21 cellular contexts compared by ENCODE assay signal in genomic region chr13:46543307-46543706, GRCh38. TPM values are rescaled to one million over a fixed set of nuclear protein-coding genes. Genes with fewer than 3 reads are reported as not detected.
DNase-seq lines count a peak whose midpoint lies in the region; ATAC-seq, FAIRE-seq and TF ChIP-seq lines count a peak whose summit lies in the region.
"Had no signal": no experiment of that assay in that cellular context is flagged by ENCODE, and none has a peak within 500 bp of the region (broad histone marks: within the 10 kb centered on the region; RNA-seq: fewer than 3 reads in every experiment).

No MANE protein-coding gene starts in this region.

- H3K27me3 Mint-ChIP-seq in stimulated activated naive CD8-positive, alpha-beta T cell treated with anti-CD3 and anti-CD28 coated beads, Interleukin-15, amount 100 ng/mL, for 72 hours: peaks cover 3% of the 10 kb centered on the region
- H3K27me3 Mint-ChIP-seq in WTC11 (ENCODE audit: low read depth): no peaks in the 10 kb centered on the region

- intact Hi-C loops in GM12878 (cut with micrococcal nuclease; ENCODE audit: unreplicated experiment): no loop called here

- no peak overlapping the region for H3K4me2 ChIP-seq in GM12878 (ENCODE audit: control insufficient read depth, insufficient read depth)
- H3K4me2 ChIP-seq: A549, BLaER1 had no signal

- H3K4me3 Mint-ChIP-seq in stimulated activated naive CD8-positive, alpha-beta T cell treated with anti-CD3 and anti-CD28 coated beads, Interleukin-15, amount 100 ng/mL, for 72 hours: no peak overlapping the region
- H3K4me3 Mint-ChIP-seq in WTC11: no peak overlapping the region
- H3K4me3 Mint-ChIP-seq: CD4-positive, alpha-beta memory T cell had no signal

- H3K36me3 Mint-ChIP-seq in WTC11: no peaks in the 10 kb centered on the region
- H3K36me3 Mint-ChIP-seq: CD4-positive, alpha-beta memory T cell had no signal

- no peaks in the 10 kb centered on the region for H3K36me3 ChIP-seq in GM12878 (ENCODE audit: control insufficient read depth in 2 of 2, insufficient read depth in 2 of 2, low read length in 1 of 2)
- H3K36me3 ChIP-seq: BLaER1 had no signal

- BruUV-seq in GM12878 (replicated peaks; lab: Mats Ljungman, UMichigan): no TSS peak

- no peak for DNase-seq in stimulated activated naive CD8-positive, alpha-beta T cell treated with anti-CD3 and anti-CD28 coated beads, Interleukin-15, amount 100 ng/mL, for 72 hours
- no peak for DNase-seq in stimulated activated naive CD8-positive, alpha-beta T cell treated with anti-CD3 and anti-CD28 coated beads, Interleukin-15, Interleukin-2, amounts not matched to agents 100 U/mL and 50 U/mL, for 24 hours
- DNase-seq in NCI-H446 treated with DMSO at 0.1 percent for 48 hours (lab: John Stamatoyannopoulos, UW) (peak; percentile 54), GM12878 (ENCODE audit: low read depth, low spot score) (no peak), nucleus accumbens (lab: John Stamatoyannopoulos, UW) (no peak), DMS153 (lab: John Stamatoyannopoulos, UW) (no peak), WTC11 (ENCODE audit: low spot score) (no peak)
- DNase-seq: CD4-positive, alpha-beta memory T cell; GM23248; MM.1S; NCI-H1092; NCI-H1436 treated with DMSO at 0.1 percent for 48 hours; NCI-H2227 treated with DMSO at 0.1 percent for 48 hours; NCI-H526; NK-92 treated with Interleukin-12 subunit alpha and Interleukin-12 subunit beta, amount 100 ng/mL, for 24 hours had no signal

- H4K20me1 ChIP-seq in GM12878 (ENCODE audit: control insufficient read depth, insufficient read depth): no peaks in the 10 kb centered on the region
- H4K20me1 ChIP-seq: BLaER1 had no signal

- ATAC-seq in stimulated activated naive CD8-positive, alpha-beta T cell treated with anti-CD3 and anti-CD28 coated beads, Interleukin-15, amount 100 ng/mL, for 72 hours: peak; percentile 22
- ATAC-seq in stimulated activated naive CD8-positive, alpha-beta T cell treated with anti-CD3 and anti-CD28 coated beads, Interleukin-15, Interleukin-2, amounts not matched to agents 100 U/mL and 50 U/mL, for 24 hours: no peak
- ATAC-seq in GM12878 (peak; percentile 19), WTC11 (no peak), HG03139 (IDR thresholded peaks at IDR 0.05; ENCODE audit: unreplicated experiment) (no peak)
- ATAC-seq: A549, HCT116, Right ventricle myocardium inferior had no signal

- RAD21 ChIA-PET in GM12878 (lab: Charles Lee; ENCODE audit: unreplicated experiment): interaction anchor here (1.1 kb wide), 1 partner anchor 49 kb away, joined by 6 read pairs; no protein-coding TSS in a partner anchor

- H3K9me3 ChIP-seq in GM12878 (replicated peaks; ENCODE audit: control insufficient read depth, insufficient read depth, low read length): no peaks in the 10 kb centered on the region
- H3K9me3 ChIP-seq: A549, BLaER1 had no signal

- FAIRE-seq in GM12878 (lab: Jason Lieb, UNC): no peak
- FAIRE-seq: A549, RCC 7860 had no signal

- no peak overlapping the region for H3K27ac ChIP-seq in GM12878 (ENCODE audit: control insufficient read depth, insufficient read depth)
- H3K27ac ChIP-seq: A549, BLaER1, GM23248 had no signal

- H3K79me2 ChIP-seq in GM12878 (ENCODE audit: control insufficient read depth, insufficient read depth, low read length): no peaks in the 10 kb centered on the region

- SMC1A ChIA-PET in GM12878 (lab: Charles Lee; ENCODE audit: uncharacterized antibody, unreplicated experiment): interaction anchor here (0.7 to 1.9 kb wide), 10 partner anchors 8 to 140 kb away, joined by 3 to 11 read pairs (median 4); no protein-coding TSS in a partner anchor

- TF ChIP-seq EP300 in GM12878 (IDR thresholded peaks at IDR 0.05; ENCODE audit: borderline replicate concordance in 1 of 2, control insufficient read depth in 1 of 2, low read depth in 2 of 2, low read length in 2 of 2): no peak

- no peak overlapping the region for H2AFZ ChIP-seq in GM12878 (ENCODE audit: control insufficient read depth, low read depth, low read length)
- H2AFZ ChIP-seq: GM23248 had no signal

- H3K4me1 ChIP-seq in GM12878 (ENCODE audit: control insufficient read depth, insufficient read depth, low read length): peaks cover 15% of the 10 kb centered on the region

- H3K27ac Mint-ChIP-seq in stimulated activated naive CD8-positive, alpha-beta T cell treated with anti-CD3 and anti-CD28 coated beads, Interleukin-15, amount 100 ng/mL, for 72 hours: no peak overlapping the region
- no peak overlapping the region for H3K27ac Mint-ChIP-seq in WTC11
- H3K27ac Mint-ChIP-seq: CD4-positive, alpha-beta memory T cell had no signal

- H3K9ac ChIP-seq in GM12878 (ENCODE audit: control insufficient read depth, insufficient read depth, low read length): no peak overlapping the region
- H3K9ac ChIP-seq: BLaER1, GM23248 had no signal

- TF ChIP-seq POLR2A in GM12878 (IDR thresholded peaks at IDR 0.05; ENCODE audit: low read depth, low read length): no peak

- TF ChIP-seq CTCF in GM12878 (IDR thresholded peaks at IDR 0.05 in 2 of 3, conservative IDR thresholded peaks at IDR 0.05 in 1 of 3; ENCODE audit: control insufficient read depth in 2 of 3, extremely low read depth in 1 of 3, insufficient read depth in 1 of 3, low read depth in 3 of 3, low read length in 3 of 3) (no peak), WTC11 (IDR thresholded peaks at IDR 0.05) (no peak)

- H3K4me1 Mint-ChIP-seq in stimulated activated naive CD8-positive, alpha-beta T cell treated with anti-CD3 and anti-CD28 coated beads, Interleukin-15, amount 100 ng/mL, for 72 hours: peaks cover 18% of the 10 kb centered on the region
- no peaks in the 10 kb centered on the region for H3K4me1 Mint-ChIP-seq in WTC11
- H3K4me1 Mint-ChIP-seq: CD4-positive, alpha-beta memory T cell had no signal

- no peak overlapping the region for H3K4me3 ChIP-seq in GM12878
- H3K4me3 ChIP-seq: A549, BLaER1, GM23248 had no signal

- H3K9me3 Mint-ChIP-seq in stimulated activated naive CD8-positive, alpha-beta T cell treated with anti-CD3 and anti-CD28 coated beads, Interleukin-15, amount 100 ng/mL, for 72 hours: no peaks in the 10 kb centered on the region
- no peaks in the 10 kb centered on the region for H3K9me3 Mint-ChIP-seq in WTC11
- H3K9me3 Mint-ChIP-seq: CD4-positive, alpha-beta memory T cell had no signal

- no peak for TF ChIP-seq RAD21 in GM12878 (IDR thresholded peaks at IDR 0.05; ENCODE audit: insufficient read depth, low read depth, low read length)

- POLR2A ChIA-PET in GM12878 (lab: Charles Lee): interaction anchor here (1.4 to 1.6 kb wide), 2 partner anchors 34 to 112 kb away, joined by 4 to 5 read pairs; no protein-coding TSS in a partner anchor
- POLR2A ChIA-PET in WTC11 (lab: Charles Lee): no interaction called here

- in situ Hi-C loops in GM12878 (cut with MboI): no loop called here

- H3K27me3 ChIP-seq in GM12878 (replicated peaks in 1 of 2; ENCODE audit: control insufficient read depth in 2 of 2, insufficient read depth in 2 of 2, low read length in 1 of 2): no peaks in the 10 kb centered on the region
- H3K27me3 ChIP-seq: BLaER1 had no signal

- WGBS in GM12878 (ENCODE audit: insufficient coverage, insufficient replicate concordance, low lambda C conversion rate, missing lambda C conversion rate): 79% methylated on average over 3 of the region's 3 CpGs

- CTCF ChIA-PET in GM12878 (lab: Yijun Ruan, JAX): interaction anchor here (0.9 to 2.8 kb wide), 2 partner anchors 8 to 12 kb away, joined by 3 to 16 read pairs; no protein-coding TSS in a partner anchor
- CTCF ChIA-PET in WTC11 (lab: Charles Lee): no interaction called here

TF ChIP-seq in GM12878, 131 proteins besides CTCF, POLR2A, EP300 and RAD21 (continues in another document):
- peak; percentile 25 for TF ChIP-seq PBX3 (IDR thresholded peaks at IDR 0.05; ENCODE audit: insufficient replicate concordance, low read depth, low read length)

TF ChIP-seq in WTC11, 78 proteins besides CTCF, POLR2A, EP300 and RAD21:
- no peak for TF ChIP-seq ZMAT4 (CRISPR knock-in tag; IDR thresholded peaks at IDR 0.05)
- TF ChIP-seq JUN (CRISPR knock-in tag; IDR thresholded peaks at IDR 0.05): no peak
- TF ChIP-seq ZNF232 (CRISPR knock-in tag; IDR thresholded peaks at IDR 0.05): no peak
- no peak for TF ChIP-seq EMX1 (CRISPR knock-in tag; IDR thresholded peaks at IDR 0.05)
- TF ChIP-seq ZNF263 (CRISPR knock-in tag; IDR thresholded peaks at IDR 0.05; ENCODE audit: low read depth): no peak
- no peak for TF ChIP-seq SMAD4 (CRISPR knock-in tag; IDR thresholded peaks at IDR 0.05)
- TF ChIP-seq ATF3 (CRISPR knock-in tag; conservative IDR thresholded peaks at IDR 0.05): no peak
- no peak for TF ChIP-seq ZNF396 (CRISPR knock-in tag; IDR thresholded peaks at IDR 0.05; ENCODE audit: borderline replicate concordance)
TF ChIP-seq in WTC11: peak in this region for 0.

RNA-seq across cellular contexts. Expression of gene LRCH1, which starts 9.7 kb away (rescaled TPM):
- 234 and 245 TPM in 2 replicates for total RNA-seq in GM12878 (2013; cell fraction: nucleolus; rRNA removed)
- 13.2 and 13.8 TPM in 2 replicates for total RNA-seq in GM12878 (2014; rRNA removed)
- total RNA-seq in GM12878 (2014; rRNA removed; fragmentation: Illumina TruSeq; extraction: Trizol): 16.8 and 17.5 TPM in 2 replicates
- total RNA-seq in GM12878 (2021): 23.3 and 24.0 TPM in 2 replicates
- polyA plus RNA-seq in GM12878 (2011; ENCODE audit: low read depth): 11.3 TPM
- polyA plus RNA-seq in GM12878 (2011; rRNA removed): 48.9 and 51.6 TPM in 2 replicates
- 21.1 and 23.9 TPM in 2 replicates for polyA plus RNA-seq in GM12878 (2011; cell fraction: cytosol; rRNA removed)
- 43.0 and 54.0 TPM in 2 replicates for polyA plus RNA-seq in GM12878 (2011; cell fraction: nucleus; rRNA removed)
- 16.7 and 24.5 TPM in 2 replicates for polyA plus RNA-seq in GM12878 (2012)
- 20.0 and 23.4 TPM in 2 replicates for polyA plus RNA-seq in GM12878 (2014; fragmentation: Illumina TruSeq; extraction: Trizol)
- 1 to 10 TPM; 5.3 to 5.4 TPM for polyA plus RNA-seq in GM12878 (2014; fragmentation: Nextera tagmentation; extraction: Ambion mirVana)
- polyA plus RNA-seq in GM12878 (2014; rRNA removed): 13.8 and 15.6 TPM in 2 replicates
- 1 to 10 TPM; 7.9 to 9.2 TPM for polyA plus RNA-seq in GM12878 (2016; fragmentation: Nextera tagmentation; extraction: Ambion mirVana)
- polyA minus RNA-seq in GM12878 (2011; rRNA and poly(A)+ RNA removed): 76.0 and 94.2 TPM in 2 replicates
- polyA minus RNA-seq in GM12878 (2011; cell fraction: cytosol; rRNA and poly(A)+ RNA removed): 19.8 and 21.5 TPM in 2 replicates
- polyA minus RNA-seq in GM12878 (2011; cell fraction: nucleus; rRNA and poly(A)+ RNA removed): 103 and 119 TPM in 2 replicates
- total RNA-seq in WTC11 (2021): 9.2 to 11.8 TPM (median 9.7 TPM) in 3 replicates

Comparison
In these comparisons a context has a peak if more than half of its experiments do, and no peak if none do; other contexts are left out.
1. ATAC-seq: peak in stimulated activated naive CD8-positive, alpha-beta T cell treated with anti-CD3 and anti-CD28 coated beads, Interleukin-15, amount 100 ng/mL, for 72 hours (single experiment) and GM12878 (single experiment); none in stimulated activated naive CD8-positive, alpha-beta T cell treated with anti-CD3 and anti-CD28 coated beads, Interleukin-15, Interleukin-2, amounts not matched to agents 100 U/mL and 50 U/mL, for 24 hours (single experiment), WTC11 (single experiment) and HG03139 (single experiment).